ENCODE assay signal across 2 cellular contexts in genomic region chr9:109001275-109001676, GRCh38.
TF ChIP-seq lines count a peak whose summit lies in the region.

No MANE protein-coding gene starts in this region.

TF ChIP-seq in IMR-90, 13 proteins besides CTCF, POLR2A, EP300 and RAD21:
- TF ChIP-seq RFX5 (IDR thresholded peaks at IDR 0.05; ENCODE audit: low read depth, low read length) (no peak), FOS (IDR thresholded peaks at IDR 0.05; ENCODE audit: low read depth, low read length) (peak; percentile 70), MAFK (IDR thresholded peaks at IDR 0.05; ENCODE audit: low read depth, low read length) (no peak), MAZ (IDR thresholded peaks at IDR 0.05; ENCODE audit: borderline replicate concordance, low read depth, low read length) (no peak), NFE2L2 (IDR thresholded peaks at IDR 0.05; ENCODE audit: low read depth, low read length) (no peak), BHLHE40 (IDR thresholded peaks at IDR 0.05; ENCODE audit: low read depth, low read length) (peak; percentile 46; the same call in 1 of the 2 replicates)
- TF ChIP-seq, protein P1, sequence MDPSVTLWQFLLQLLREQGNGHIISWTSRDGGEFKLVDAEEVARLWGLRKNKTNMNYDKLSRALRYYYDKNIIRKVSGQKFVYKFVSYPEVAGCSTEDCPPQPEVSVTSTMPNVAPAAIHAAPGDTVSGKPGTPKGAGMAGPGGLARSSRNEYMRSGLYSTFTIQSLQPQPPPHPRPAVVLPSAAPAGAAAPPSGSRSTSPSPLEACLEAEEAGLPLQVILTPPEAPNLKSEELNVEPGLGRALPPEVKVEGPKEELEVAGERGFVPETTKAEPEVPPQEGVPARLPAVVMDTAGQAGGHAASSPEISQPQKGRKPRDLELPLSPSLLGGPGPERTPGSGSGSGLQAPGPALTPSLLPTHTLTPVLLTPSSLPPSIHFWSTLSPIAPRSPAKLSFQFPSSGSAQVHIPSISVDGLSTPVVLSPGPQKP (IDR thresholded peaks at IDR 0.05; ENCODE audit: borderline replicate concordance, low read depth, low read length): no peak
- TF ChIP-seq, protein P2, sequence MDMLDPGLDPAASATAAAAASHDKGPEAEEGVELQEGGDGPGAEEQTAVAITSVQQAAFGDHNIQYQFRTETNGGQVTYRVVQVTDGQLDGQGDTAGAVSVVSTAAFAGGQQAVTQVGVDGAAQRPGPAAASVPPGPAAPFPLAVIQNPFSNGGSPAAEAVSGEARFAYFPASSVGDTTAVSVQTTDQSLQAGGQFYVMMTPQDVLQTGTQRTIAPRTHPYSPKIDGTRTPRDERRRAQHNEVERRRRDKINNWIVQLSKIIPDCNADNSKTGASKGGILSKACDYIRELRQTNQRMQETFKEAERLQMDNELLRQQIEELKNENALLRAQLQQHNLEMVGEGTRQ (IDR thresholded peaks at IDR 0.05; ENCODE audit: low read depth, low read length): no peak

TF ChIP-seq in HepG2, 621 proteins besides CTCF, POLR2A, EP300 and RAD21:
- TF ChIP-seq ZNF451 (CRISPR knock-in tag; IDR thresholded peaks at IDR 0.05) (no peak), ZNF460 (CRISPR knock-in tag; IDR thresholded peaks at IDR 0.05; ENCODE audit: borderline replicate concordance) (no peak), ZNF790 (CRISPR knock-in tag; IDR thresholded peaks at IDR 0.05; ENCODE audit: borderline replicate concordance) (no peak), POLR2AphosphoS2 (IDR thresholded peaks at IDR 0.05; ENCODE audit: low read depth, low read length) (no peak), ZNF530 (CRISPR knock-in tag; IDR thresholded peaks at IDR 0.05; ENCODE audit: low read depth) (no peak), FOSL2 (CRISPR knock-in tag; IDR thresholded peaks at IDR 0.05) (peak; percentile 16; the same call in 1 of the 2 replicates)
- TF ChIP-seq, protein P3, sequence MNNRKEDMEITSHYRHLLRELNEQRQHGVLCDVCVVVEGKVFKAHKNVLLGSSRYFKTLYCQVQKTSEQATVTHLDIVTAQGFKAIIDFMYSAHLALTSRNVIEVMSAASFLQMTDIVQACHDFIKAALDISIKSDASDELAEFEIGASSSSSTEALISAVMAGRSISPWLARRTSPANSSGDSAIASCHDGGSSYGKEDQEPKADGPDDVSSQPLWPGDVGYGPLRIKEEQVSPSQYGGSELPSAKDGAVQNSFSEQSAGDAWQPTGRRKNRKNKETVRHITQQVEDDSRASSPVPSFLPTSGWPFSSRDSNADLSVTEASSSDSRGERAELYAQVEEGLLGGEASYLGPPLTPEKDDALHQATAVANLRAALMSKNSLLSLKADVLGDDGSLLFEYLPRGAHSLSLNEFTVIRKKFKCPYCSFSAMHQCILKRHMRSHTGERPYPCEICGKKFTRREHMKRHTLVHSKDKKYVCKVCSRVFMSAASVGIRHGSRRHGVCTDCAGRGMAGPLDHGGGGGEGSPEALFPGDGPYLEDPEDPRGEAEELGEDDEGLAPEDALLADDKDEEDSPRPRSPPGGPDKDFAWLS (CRISPR knock-in tag; IDR thresholded peaks at IDR 0.05; ENCODE audit: borderline replicate concordance): no peak
